Comparison of ENCODE assay signal across 14 cellular contexts in genomic region chr12:109529618-109530300, GRCh38. TPM values are rescaled to one million over a fixed set of nuclear protein-coding genes. Genes with fewer than 3 reads are reported as not detected.
DNase-seq lines count a peak whose midpoint lies in the region; ATAC-seq lines count a peak whose summit lies in the region.
"Had no signal": no experiment of that assay in that cellular context is flagged by ENCODE, and none has a peak within 500 bp of the region (broad histone marks: within the 10 kb centered on the region; RNA-seq: fewer than 3 reads in every experiment).

No MANE protein-coding gene starts in this region.

- H3K36me3 Mint-ChIP-seq in activated CD4-positive, alpha-beta memory T cell treated with anti-CD3 and anti-CD28 coated beads for 36 hours, result peaks cover 8% of the 10 kb centered on the region

- H3K27ac ChIP-seq in SJCRH30 (peak overlapping the region; percentile 72), neuronal stem cell (replicated peaks; ENCODE audit: low read length) (peak overlapping the region; percentile 34)

- H3K4me2 ChIP-seq in neuronal stem cell (ENCODE audit: insufficient read depth, low read length, poor library complexity, severe bottlenecking), result no peak overlapping the region

- H2BK5ac ChIP-seq in neuronal stem cell (ENCODE audit: low read length), result no peak overlapping the region

- H3K14ac ChIP-seq in neuronal stem cell (ENCODE audit: low read length), result no peak overlapping the region

- H3K79me1 ChIP-seq in neuronal stem cell (ENCODE audit: low read depth, low read length), result no peaks in the 10 kb centered on the region

- CTCF ChIA-PET in activated CD4-positive, alpha-beta memory T cell treated with anti-CD3 and anti-CD28 coated beads for 36 hours (lab: Charles Lee), result interaction anchor here (0.6 to 1.3 kb wide), 2 partner anchors 11 to 102 kb away, joined by 3 to 5 read pairs; no protein-coding TSS in a partner anchor

- no peak overlapping the region for H2AK5ac ChIP-seq in neuronal stem cell (ENCODE audit: low read depth, low read length)

- no peak overlapping the region for H3K4ac ChIP-seq in neuronal stem cell (ENCODE audit: low read length)

- H4K91ac ChIP-seq in neuronal stem cell (ENCODE audit: low read depth, low read length, poor library complexity), result no peak overlapping the region

- H3K27ac Mint-ChIP-seq in activated CD4-positive, alpha-beta memory T cell treated with anti-CD3 and anti-CD28 coated beads for 36 hours, result no peak overlapping the region
- H3K27ac Mint-ChIP-seq: B cell had no signal

- H3K9ac ChIP-seq in iPS-15b (ENCODE audit: low read depth, low read length) (peak overlapping the region; percentile 37), neuronal stem cell (ENCODE audit: low read depth, low read length, poor library complexity) (no peak overlapping the region)

- WGBS in neuronal stem cell (ENCODE audit: extremely low coverage in 2 of 2, insufficient read length in 2 of 2, insufficient replicate concordance in 1 of 2), 2 donors, result no CpG with 5 or more reads among the region's 15 CpGs

- H3K36me3 ChIP-seq in H7 (replicated peaks; ENCODE audit: control insufficient read depth, insufficient read depth, low read length) (0 out of 2 replicates have a peak, but pooled peaks cover 2% of the 10 kb centered on the region), SJCRH30 (no peaks in the 10 kb centered on the region), iPS-15b (ENCODE audit: control insufficient read depth, insufficient read depth, low read length) (peaks cover 4% of the 10 kb centered on the region), neuronal stem cell (replicated peaks in 1 of 2; ENCODE audit: control insufficient read depth in 2 of 2, insufficient read depth in 2 of 2, low read length in 2 of 2) (peaks cover 2 to 87% of the 10 kb centered on the region in 2 donors)

- H3K4me3 ChIP-seq in H7 (ENCODE audit: insufficient read depth, low read depth, low read length) (no peak overlapping the region), SJCRH30 (no peak overlapping the region), iPS-15b (ENCODE audit: low read depth, low read length) (no peak overlapping the region), neuronal stem cell (ENCODE audit: low read length in 2 of 2) (no peak overlapping the region)

- intact Hi-C loops in activated CD4-positive, alpha-beta memory T cell treated with anti-CD3 and anti-CD28 coated beads for 36 hours (cut with micrococcal nuclease), result no loop called here

- H2BK15ac ChIP-seq in neuronal stem cell (ENCODE audit: low read length), result no peak overlapping the region

- peak overlapping the region; percentile 80 for H3K18ac ChIP-seq in neuronal stem cell (ENCODE audit: low read length)

- no peak overlapping the region for H3K4me3 Mint-ChIP-seq in activated CD4-positive, alpha-beta memory T cell treated with anti-CD3 and anti-CD28 coated beads for 36 hours
- H3K4me3 Mint-ChIP-seq: B cell had no signal

- H4K8ac ChIP-seq in neuronal stem cell (ENCODE audit: low read depth, low read length), result no peak overlapping the region

- H2BK12ac ChIP-seq in neuronal stem cell (ENCODE audit: low read length), result no peak overlapping the region

- no peak overlapping the region for H3K23ac ChIP-seq in neuronal stem cell (ENCODE audit: low read depth, low read length, poor library complexity)

- no peak for ATAC-seq in HG03469 (IDR thresholded peaks at IDR 0.05; ENCODE audit: unreplicated experiment)

- H3K9me3 ChIP-seq in SJCRH30 (replicated peaks) (no peaks in the 10 kb centered on the region), iPS-15b (ENCODE audit: control insufficient read depth, insufficient read depth, low read length) (no peaks in the 10 kb centered on the region), neuronal stem cell (replicated peaks in 1 of 2; ENCODE audit: control insufficient read depth in 2 of 2, insufficient read depth in 1 of 2, low read depth in 1 of 2, low read length in 2 of 2) (no peaks in the 10 kb centered on the region)

- no peaks in the 10 kb centered on the region for H3K4me1 Mint-ChIP-seq in activated CD4-positive, alpha-beta memory T cell treated with anti-CD3 and anti-CD28 coated beads for 36 hours (ENCODE audit: low read depth)
- H3K4me1 Mint-ChIP-seq: B cell had no signal

- H3K4me1 ChIP-seq in SJCRH30 (peaks cover 43% of the 10 kb centered on the region), iPS-15b (ENCODE audit: control insufficient read depth, insufficient read depth, low read length) (peaks cover 4% of the 10 kb centered on the region), neuronal stem cell (ENCODE audit: control insufficient read depth in 2 of 2, insufficient read depth in 1 of 2, low read depth in 1 of 2, low read length in 2 of 2) (peaks cover 2 to 38% of the 10 kb centered on the region in 2 donors)

- POLR2A ChIA-PET in activated CD4-positive, alpha-beta memory T cell treated with anti-CD3 and anti-CD28 coated beads for 36 hours (lab: Charles Lee), result no interaction called here

- no peaks in the 10 kb centered on the region for H3K9me3 Mint-ChIP-seq in activated CD4-positive, alpha-beta memory T cell treated with anti-CD3 and anti-CD28 coated beads for 36 hours

- H3K27me3 ChIP-seq in H7 (ENCODE audit: control insufficient read depth, insufficient read depth, low read length) (no peaks in the 10 kb centered on the region), SJCRH30 (no peaks in the 10 kb centered on the region), iPS-15b (ENCODE audit: control insufficient read depth, insufficient read depth, low read length) (no peaks in the 10 kb centered on the region), neuronal stem cell (ENCODE audit: control insufficient read depth in 3 of 3, insufficient read depth in 3 of 3, low read depth in 1 of 3, low read length in 3 of 3) (no peaks in the 10 kb centered on the region)

- H3K27me3 Mint-ChIP-seq in activated CD4-positive, alpha-beta memory T cell treated with anti-CD3 and anti-CD28 coated beads for 36 hours, result no peaks in the 10 kb centered on the region
- H3K27me3 Mint-ChIP-seq: B cell had no signal

- DNase-seq in H7 (peak; percentile 72), SJCRH30 (peak in 1 of 2 experiments; percentile 68), neuronal stem cell (ENCODE audit: low spot score) (no peak), A172 (ENCODE audit: low spot score) (no peak)
- no peak for DNase-seq in activated CD4-positive, alpha-beta memory T cell treated with anti-CD3 and anti-CD28 coated beads for 36 hours
- no peak for DNase-seq in stimulated activated naive CD4-positive, alpha-beta T cell treated with Interleukin-2 at 50 U/mL for 16 hours (lab: John Stamatoyannopoulos, UW)
- DNase-seq: activated CD4-positive, alpha-beta T cell treated with anti-CD3 and anti-CD28 coated beads, Interleukin-2, amount 50 U/mL, for 48 hours; cerebellar nuclear complex; Karpas-422; NCI-H1417; NCI-H446 had no signal

- no peak overlapping the region for H2BK120ac ChIP-seq in neuronal stem cell (ENCODE audit: low read depth, low read length)

- H2AFZ ChIP-seq in neuronal stem cell (ENCODE audit: low read length), result no peak overlapping the region

RNA-seq across cellular contexts. Expression of gene MMAB, which starts 43.5 kb away (rescaled TPM):
- total RNA-seq in H7 (2014; rRNA removed; shearing (Covaris generic)), result 25.1 and 32.8 TPM in 2 replicates
- total RNA-seq in SJCRH30 (2014; rRNA removed; shearing (Covaris generic)), result 22.2 and 23.1 TPM in 2 replicates
- polyA plus RNA-seq in neuronal stem cell (2013, experiment 1 of 2), result 27.4 TPM
- polyA plus RNA-seq in neuronal stem cell (2013, experiment 2 of 2), result 27.9 TPM
- 51.2 and 52.0 TPM in 2 replicates for total RNA-seq in A172 (2014; rRNA removed; shearing (Covaris generic))
- 10 to 100 TPM; 42.4 to 48.3 TPM for total RNA-seq in activated CD4-positive, alpha-beta memory T cell treated with anti-CD3 and anti-CD28 coated beads for 36 hours

RNA-seq across cellular contexts. Expression of gene MVK, which starts 43.8 kb away (rescaled TPM):
- total RNA-seq in H7 (2014; rRNA removed; shearing (Covaris generic)), result 33.4 and 47.1 TPM in 2 replicates
- total RNA-seq in SJCRH30 (2014; rRNA removed; shearing (Covaris generic)), result 17.3 and 18.7 TPM in 2 replicates
- 25.4 TPM for polyA plus RNA-seq in neuronal stem cell (2013, experiment 1 of 2)
- polyA plus RNA-seq in neuronal stem cell (2013, experiment 2 of 2), result 26.4 TPM
- 18.7 and 30.2 TPM in 2 replicates for total RNA-seq in A172 (2014; rRNA removed; shearing (Covaris generic))
- total RNA-seq in activated CD4-positive, alpha-beta memory T cell treated with anti-CD3 and anti-CD28 coated beads for 36 hours, result 10 to 100 TPM; 21.2 TPM

RNA-seq across cellular contexts. Expression of gene UBE3B, which starts 52.3 kb away (rescaled TPM):
- 17.0 and 30.8 TPM in 2 replicates for total RNA-seq in H7 (2014; rRNA removed; shearing (Covaris generic))
- total RNA-seq in SJCRH30 (2014; rRNA removed; shearing (Covaris generic)), result 17.6 and 19.0 TPM in 2 replicates
- polyA plus RNA-seq in neuronal stem cell (2013, experiment 1 of 2), result 17.1 TPM
- polyA plus RNA-seq in neuronal stem cell (2013, experiment 2 of 2), result 17.7 TPM
- 28.4 and 30.2 TPM in 2 replicates for total RNA-seq in A172 (2014; rRNA removed; shearing (Covaris generic))
- total RNA-seq in activated CD4-positive, alpha-beta memory T cell treated with anti-CD3 and anti-CD28 coated beads for 36 hours, result 10 to 100 TPM; 29.8 to 32.3 TPM

RNA-seq across cellular contexts. Expression of gene KCTD10, which starts 52.7 kb away (rescaled TPM):
- 25.8 and 28.9 TPM in 2 replicates for total RNA-seq in H7 (2014; rRNA removed; shearing (Covaris generic))
- total RNA-seq in SJCRH30 (2014; rRNA removed; shearing (Covaris generic)), result 36.1 and 37.7 TPM in 2 replicates
- polyA plus RNA-seq in neuronal stem cell (2013, experiment 1 of 2), result 32.1 TPM
- 35.4 TPM for polyA plus RNA-seq in neuronal stem cell (2013, experiment 2 of 2)
- total RNA-seq in A172 (2014; rRNA removed; shearing (Covaris generic)), result 19.6 and 53.6 TPM in 2 replicates
- total RNA-seq in activated CD4-positive, alpha-beta memory T cell treated with anti-CD3 and anti-CD28 coated beads for 36 hours, result 10 to 100 TPM; 36.2 to 40.3 TPM
